ENCODE assay signal across 8 cellular contexts in genomic region chr16:88193706-88194396, GRCh38.
DNase-seq lines count a peak whose midpoint lies in the region; ATAC-seq, FAIRE-seq and TF ChIP-seq lines count a peak whose summit lies in the region.
"Not testable (repeated sequence)": the region's sequence is repeated elsewhere in the genome, so short reads cannot be mapped to it uniquely, and the experiment has no call there.

No MANE protein-coding gene starts in this region.

- H3K36me3 Mint-ChIP-seq in activated naive CD4-positive, alpha-beta T cell treated with anti-CD3 and anti-CD28 coated beads for 36 hours (ENCODE audit: low read depth): not testable (repeated sequence)

- not testable (repeated sequence) for H3K27ac ChIP-seq in RWPE1; HepG2 (ENCODE audit: extremely low read length, insufficient read depth, low read length); aorta (ENCODE audit: low read depth in 1 of 2, low read length in 2 of 2)

- H4K20me1 ChIP-seq in HepG2 (ENCODE audit: insufficient read depth, low read length): not testable (repeated sequence)

- not testable (repeated sequence) for H3K27ac Mint-ChIP-seq in activated naive CD4-positive, alpha-beta T cell treated with anti-CD3 and anti-CD28 coated beads for 36 hours

- in situ Hi-C loops in HepG2 (cut with HindIII; ENCODE audit: extremely low pct_ligation_motif_present, low pct_unique_long_range_greater_than_20kb): loop anchor here (10.0 kb wide), 1 partner anchor 241 kb away; no protein-coding TSS in a partner anchor

- TF ChIP-seq POLR2A in HepG2 (IDR thresholded peaks at IDR 0.05; ENCODE audit: insufficient read depth in 1 of 2, low read depth in 2 of 2, low read length in 2 of 2): not testable (repeated sequence)

- not testable (repeated sequence) for H3K4me1 ChIP-seq in HepG2 (ENCODE audit: insufficient read depth, low read length); aorta (ENCODE audit: control insufficient read depth in 1 of 2, insufficient read depth in 2 of 2, low read length in 2 of 2)

- not testable (repeated sequence) for H3K36me3 ChIP-seq in HepG2 (replicated peaks in 1 of 2; ENCODE audit: control insufficient read depth in 1 of 2, insufficient read depth in 2 of 2, low read length in 2 of 2); aorta (ENCODE audit: control insufficient read depth in 1 of 2, insufficient read depth in 2 of 2, low read length in 1 of 2)

- POLR2A ChIA-PET in RWPE1 (lab: Yijun Ruan, JAX; ENCODE audit: low non-redundant PET); HepG2 (lab: Yijun Ruan, JAX): not testable (repeated sequence)

- peak; percentile 47; the same call in 1 of the 2 replicates for TF ChIP-seq CTCF in RWPE1 (conservative IDR thresholded peaks at IDR 0.05; ENCODE audit: low read depth)
- peak; percentile 86 for TF ChIP-seq CTCF in HepG2 (CRISPR knock-in tag; IDR thresholded peaks at IDR 0.05)

- H3K9ac ChIP-seq in HepG2 (ENCODE audit: insufficient read depth, low read depth, low read length): not testable (repeated sequence)

- not testable (repeated sequence) for H3K4me3 Mint-ChIP-seq in activated naive CD4-positive, alpha-beta T cell treated with anti-CD3 and anti-CD28 coated beads for 36 hours

- DNase-seq in GF-D8 (lab: John Stamatoyannopoulos, UW) (peak; percentile 60), NAMALWA (ENCODE audit: low spot score) (peak; percentile 60), HepG2 (ENCODE audit: low spot score) (peak; percentile 48), sciatic nerve (ENCODE audit: low spot score) (peak; percentile 74), aorta (peak in 1 of 2 donors; percentile 78)
- DNase-seq in RWPE1 (ENCODE audit: low spot score): not testable (repeated sequence)
- DNase-seq in activated naive CD4-positive, alpha-beta T cell treated with anti-CD3 and anti-CD28 coated beads for 36 hours: peak; percentile 62

- intact Hi-C loops in activated naive CD4-positive, alpha-beta T cell treated with anti-CD3 and anti-CD28 coated beads for 36 hours (cut with micrococcal nuclease): loop anchor here (2.0 kb wide), 1 partner anchor 243 kb away; no protein-coding TSS in a partner anchor
- intact Hi-C loops in HepG2 (cut with micrococcal nuclease; ENCODE audit: unreplicated experiment): loop anchor here (2.0 kb wide), 1 partner anchor 243 kb away; no protein-coding TSS in a partner anchor
- intact Hi-C loops in sciatic nerve (cut with DNase I): not testable (repeated sequence)
- intact Hi-C loops in aorta (cut with DNase I): loop anchor here (2.0 to 5.0 kb wide), 2 partner anchors 243 kb away; no protein-coding TSS in a partner anchor

- CTCF ChIA-PET in RWPE1 (lab: Yijun Ruan, JAX): interaction anchor here (0.6 to 0.7 kb wide), 2 partner anchors 122 to 125 kb away, joined by 3 to 5 read pairs; no protein-coding TSS in a partner anchor
- CTCF ChIA-PET in activated naive CD4-positive, alpha-beta T cell treated with anti-CD3 and anti-CD28 coated beads for 36 hours (lab: Charles Lee): interaction anchor here (1.7 kb wide), 1 partner anchor 13 kb away, joined by 4 read pairs; no protein-coding TSS in a partner anchor
- CTCF ChIA-PET in HepG2 (lab: Yijun Ruan, JAX; ENCODE audit: low intra/inter-chr PET ratio, low total read pairs): interaction anchor here (0.9 to 1.6 kb wide), 2 partner anchors 115 to 214 kb away, joined by 3 read pairs; no protein-coding TSS in a partner anchor

- H3K4me2 ChIP-seq in HepG2 (ENCODE audit: low read depth, low read length): not testable (repeated sequence)

- not testable (repeated sequence) for BruUV-seq in HepG2 (replicated peaks; lab: Mats Ljungman, UMichigan)

- not testable (repeated sequence) for H3K79me2 ChIP-seq in HepG2 (ENCODE audit: insufficient read depth, low read length)

- WGBS in HepG2 (ENCODE audit: low lambda C conversion rate): 9% methylated on average over 14 of the region's 15 CpGs
- 36 to 39% methylated on average over 14 to 15 of the region's 15 CpGs for WGBS in aorta, 2 donors

- H3K27me3 ChIP-seq in HepG2 (ENCODE audit: control insufficient read depth in 1 of 2, insufficient read depth in 2 of 2, low read length in 2 of 2): peaks cover 14 to 43% of the 10 kb centered on the region in 2 experiments
- H3K27me3 ChIP-seq in aorta (ENCODE audit: control insufficient read depth in 1 of 2, insufficient read depth in 2 of 2, low read length in 1 of 2): not testable (repeated sequence)

- TF ChIP-seq RAD21 in HepG2 (CRISPR knock-in tag; IDR thresholded peaks at IDR 0.05): peak; percentile 91

- not testable (repeated sequence) for H3K9me3 Mint-ChIP-seq in activated naive CD4-positive, alpha-beta T cell treated with anti-CD3 and anti-CD28 coated beads for 36 hours

- not testable (repeated sequence) for H2AFZ ChIP-seq in HepG2 (ENCODE audit: low read length)

- H3K4me1 Mint-ChIP-seq in activated naive CD4-positive, alpha-beta T cell treated with anti-CD3 and anti-CD28 coated beads for 36 hours (ENCODE audit: low read depth): not testable (repeated sequence)

- H3K27me3 Mint-ChIP-seq in activated naive CD4-positive, alpha-beta T cell treated with anti-CD3 and anti-CD28 coated beads for 36 hours (ENCODE audit: low read depth): not testable (repeated sequence)

- not testable (repeated sequence) for H3K4me3 ChIP-seq in HepG2 (replicated peaks in 1 of 3; ENCODE audit: insufficient read depth in 1 of 3, low read depth in 2 of 3, low read length in 3 of 3); aorta (ENCODE audit: low read length in 2 of 2)

- not testable (repeated sequence) for TF ChIP-seq EP300 in HepG2 (IDR thresholded peaks at IDR 0.05; ENCODE audit: low read depth in 2 of 2, low read length in 2 of 2); HepG2 (CRISPR knock-in tag; IDR thresholded peaks at IDR 0.05; ENCODE audit: borderline replicate concordance)

- not testable (repeated sequence) for H3K9me3 ChIP-seq in HepG2 (ENCODE audit: low read length); aorta (ENCODE audit: control insufficient read depth, low read length)

- FAIRE-seq in HepG2 (lab: Jason Lieb, UNC): peak; percentile 90

- ATAC-seq in esophagus mucosa (peak; percentile 93), HepG2 (peak; percentile 93), sciatic nerve (peak; percentile 95), aorta (ENCODE audit: low FRiP score) (peak; percentile 89)

TF ChIP-seq in HepG2, 621 proteins besides CTCF, POLR2A, EP300 and RAD21 (continues in another document):
- TF ChIP-seq FOXA3 (CRISPR knock-in tag; IDR thresholded peaks at IDR 0.05) (peak; percentile 22; the same call in 1 of the 2 replicates), ZNF331 (CRISPR knock-in tag; IDR thresholded peaks at IDR 0.05) (peak; percentile 61; the same call in 1 of the 2 replicates), TSC22D2 (CRISPR knock-in tag; IDR thresholded peaks at IDR 0.05; ENCODE audit: borderline replicate concordance) (0 out of 2 replicates have a peak, but pooled peaks have one; percentile 49), CREB1 (IDR thresholded peaks at IDR 0.05) (0 out of 2 replicates have a peak, but pooled peaks have one; percentile 39), ZNF550 (CRISPR knock-in tag; IDR thresholded peaks at IDR 0.05; ENCODE audit: borderline replicate concordance) (0 out of 2 replicates have a peak, but pooled peaks have one; percentile 45)
- TF ChIP-seq, protein P1, sequence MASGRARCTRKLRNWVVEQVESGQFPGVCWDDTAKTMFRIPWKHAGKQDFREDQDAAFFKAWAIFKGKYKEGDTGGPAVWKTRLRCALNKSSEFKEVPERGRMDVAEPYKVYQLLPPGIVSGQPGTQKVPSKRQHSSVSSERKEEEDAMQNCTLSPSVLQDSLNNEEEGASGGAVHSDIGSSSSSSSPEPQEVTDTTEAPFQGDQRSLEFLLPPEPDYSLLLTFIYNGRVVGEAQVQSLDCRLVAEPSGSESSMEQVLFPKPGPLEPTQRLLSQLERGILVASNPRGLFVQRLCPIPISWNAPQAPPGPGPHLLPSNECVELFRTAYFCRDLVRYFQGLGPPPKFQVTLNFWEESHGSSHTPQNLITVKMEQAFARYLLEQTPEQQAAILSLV (CRISPR knock-in tag; IDR thresholded peaks at IDR 0.05; ENCODE audit: borderline replicate concordance): 0 out of 2 replicates have a peak, but pooled peaks have one; percentile 35
- TF ChIP-seq CREB1 (CRISPR knock-in tag; IDR thresholded peaks at IDR 0.05): not testable (repeated sequence)
- TF ChIP-seq, protein P2, sequence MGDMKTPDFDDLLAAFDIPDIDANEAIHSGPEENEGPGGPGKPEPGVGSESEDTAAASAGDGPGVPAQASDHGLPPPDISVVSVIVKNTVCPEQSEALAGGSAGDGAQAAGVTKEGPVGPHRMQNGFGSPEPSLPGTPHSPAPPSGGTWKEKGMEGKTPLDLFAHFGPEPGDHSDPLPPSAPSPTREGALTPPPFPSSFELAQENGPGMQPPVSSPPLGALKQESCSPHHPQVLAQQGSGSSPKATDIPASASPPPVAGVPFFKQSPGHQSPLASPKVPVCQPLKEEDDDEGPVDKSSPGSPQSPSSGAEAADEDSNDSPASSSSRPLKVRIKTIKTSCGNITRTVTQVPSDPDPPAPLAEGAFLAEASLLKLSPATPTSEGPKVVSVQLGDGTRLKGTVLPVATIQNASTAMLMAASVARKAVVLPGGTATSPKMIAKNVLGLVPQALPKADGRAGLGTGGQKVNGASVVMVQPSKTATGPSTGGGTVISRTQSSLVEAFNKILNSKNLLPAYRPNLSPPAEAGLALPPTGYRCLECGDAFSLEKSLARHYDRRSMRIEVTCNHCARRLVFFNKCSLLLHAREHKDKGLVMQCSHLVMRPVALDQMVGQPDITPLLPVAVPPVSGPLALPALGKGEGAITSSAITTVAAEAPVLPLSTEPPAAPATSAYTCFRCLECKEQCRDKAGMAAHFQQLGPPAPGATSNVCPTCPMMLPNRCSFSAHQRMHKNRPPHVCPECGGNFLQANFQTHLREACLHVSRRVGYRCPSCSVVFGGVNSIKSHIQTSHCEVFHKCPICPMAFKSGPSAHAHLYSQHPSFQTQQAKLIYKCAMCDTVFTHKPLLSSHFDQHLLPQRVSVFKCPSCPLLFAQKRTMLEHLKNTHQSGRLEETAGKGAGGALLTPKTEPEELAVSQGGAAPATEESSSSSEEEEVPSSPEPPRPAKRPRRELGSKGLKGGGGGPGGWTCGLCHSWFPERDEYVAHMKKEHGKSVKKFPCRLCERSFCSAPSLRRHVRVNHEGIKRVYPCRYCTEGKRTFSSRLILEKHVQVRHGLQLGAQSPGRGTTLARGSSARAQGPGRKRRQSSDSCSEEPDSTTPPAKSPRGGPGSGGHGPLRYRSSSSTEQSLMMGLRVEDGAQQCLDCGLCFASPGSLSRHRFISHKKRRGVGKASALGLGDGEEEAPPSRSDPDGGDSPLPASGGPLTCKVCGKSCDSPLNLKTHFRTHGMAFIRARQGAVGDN (CRISPR knock-in tag; IDR thresholded peaks at IDR 0.05): peak; percentile 49
